7 cellular contexts compared by ENCODE assay signal in the genomic region with DNA sequence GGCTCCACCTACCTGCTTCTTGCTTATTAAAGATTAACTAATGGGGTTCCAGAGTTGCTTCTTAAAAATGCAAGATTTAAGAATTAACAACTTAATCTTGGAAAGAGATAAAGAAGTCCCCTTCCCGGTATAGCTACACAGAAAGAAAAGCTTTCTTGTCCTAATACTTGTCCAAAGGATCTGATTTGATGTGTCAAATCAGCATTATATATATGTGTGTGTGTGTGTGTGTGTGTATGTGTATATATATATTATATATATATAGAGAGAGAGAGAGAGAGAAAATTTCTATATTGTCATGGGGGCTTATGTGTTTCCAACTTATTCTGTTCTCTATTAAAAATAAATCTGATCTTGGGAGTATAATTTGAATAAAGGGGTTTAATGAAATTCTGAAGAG. TPM values are rescaled to one million over a fixed set of nuclear protein-coding genes. Genes with fewer than 3 reads are reported as not detected.
A peak's percentile ranks its signal among the peaks of the same experiment; 100 is the strongest.
DNase-seq lines count a peak whose midpoint lies in the region; ATAC-seq and TF ChIP-seq lines count a peak whose summit lies in the region.

No MANE protein-coding gene starts in this region.

- H3K27me3 ChIP-seq in iPS-20b (ENCODE audit: insufficient read depth, low read length), result no peaks in the 10 kb centered on the region
- H3K27me3 ChIP-seq in stomach, result no peaks in the 10 kb centered on the region

- H3K27ac Mint-ChIP-seq in HFFc6, result peak overlapping the region; percentile 82
- H3K27ac Mint-ChIP-seq in activated T-helper 17 cell treated with anti-CD3 and anti-CD28 coated beads, Interleukin-2, amount 50 U/mL, for 72 hours, result peak overlapping the region; percentile 97

- intact Hi-C loops in stomach (cut with DNase I; ENCODE audit: low total_unique reads), result no loop called here

- TF ChIP-seq POLR2A in stomach (IDR thresholded peaks at IDR 0.05), result no peak

- 0 to 11% (median 4%) methylated on average over 1 of the region's 1 CpG for WGBS in stomach, 5 donors

- peak overlapping the region; percentile 86; the same call in 1 of the 2 replicates for H3K9ac ChIP-seq in iPS-20b (ENCODE audit: low read depth, low read length)

- no peak for TF ChIP-seq EP300 in stomach (IDR thresholded peaks at IDR 0.05)

- H3K36me3 Mint-ChIP-seq in HFFc6 (ENCODE audit: low read depth), result no peaks in the 10 kb centered on the region
- peaks cover 28% of the 10 kb centered on the region for H3K36me3 Mint-ChIP-seq in activated T-helper 17 cell treated with anti-CD3 and anti-CD28 coated beads, Interleukin-2, amount 50 U/mL, for 72 hours (ENCODE audit: low read depth)

- peaks cover 36% of the 10 kb centered on the region for H3K4me1 Mint-ChIP-seq in HFFc6 (ENCODE audit: low read depth)
- peaks cover 29% of the 10 kb centered on the region for H3K4me1 Mint-ChIP-seq in activated T-helper 17 cell treated with anti-CD3 and anti-CD28 coated beads, Interleukin-2, amount 50 U/mL, for 72 hours

- TF ChIP-seq CTCF in HFFc6 (IDR thresholded peaks at IDR 0.05) (no peak), stomach (IDR thresholded peaks at IDR 0.05) (no peak), omental fat pad (IDR thresholded peaks at IDR 0.05) (no peak)

- no peaks in the 10 kb centered on the region for H3K36me3 ChIP-seq in iPS-20b (ENCODE audit: insufficient read depth, low read depth, low read length)
- H3K36me3 ChIP-seq in stomach, result no peaks in the 10 kb centered on the region

- no peaks in the 10 kb centered on the region for H3K9me3 Mint-ChIP-seq in HFFc6
- H3K9me3 Mint-ChIP-seq in activated T-helper 17 cell treated with anti-CD3 and anti-CD28 coated beads, Interleukin-2, amount 50 U/mL, for 72 hours, result peaks cover 3% of the 10 kb centered on the region

- DNase-seq in HFFc6, result no peak
- DNase-seq in stomach, result no peak
- DNase-seq in omental fat pad (ENCODE audit: low spot score), result no peak
- no peak for DNase-seq in ecto neural progenitor cell (ENCODE audit: low spot score)
- no peak for DNase-seq in NCI-H2171 treated with DMSO at 0.1 percent for 48 hours (lab: John Stamatoyannopoulos, UW)

- ATAC-seq in activated T-helper 17 cell treated with anti-CD3 and anti-CD28 coated beads, Interleukin-2, amount 50 U/mL, for 72 hours (replicated peaks), result no peak
- no peak for ATAC-seq in omental fat pad (ENCODE audit: low FRiP score)

- H3K4me3 Mint-ChIP-seq in HFFc6, result peak overlapping the region; percentile 94
- H3K4me3 Mint-ChIP-seq in activated T-helper 17 cell treated with anti-CD3 and anti-CD28 coated beads, Interleukin-2, amount 50 U/mL, for 72 hours, result peak overlapping the region; percentile 89

- peak overlapping the region; percentile 68 for H3K27ac ChIP-seq in iPS-20b (ENCODE audit: low read length)
- peak overlapping the region in 4 of 5 donors; percentile 56 to 86 (median 83) for H3K27ac ChIP-seq in stomach

- H3K4me1 ChIP-seq in iPS-20b (ENCODE audit: insufficient read depth, low read length) (peaks cover 4% of the 10 kb centered on the region; the same call in 1 of the 2 replicates), stomach (peaks cover 11 to 34% (median 21%) of the 10 kb centered on the region in 4 donors)

- no peaks in the 10 kb centered on the region for H3K9me3 ChIP-seq in iPS-20b (ENCODE audit: insufficient read depth, low read depth, low read length)
- no peaks in the 10 kb centered on the region for H3K9me3 ChIP-seq in stomach

- peaks cover 7% of the 10 kb centered on the region for H3K27me3 Mint-ChIP-seq in HFFc6 (ENCODE audit: insufficient read depth)
- no peaks in the 10 kb centered on the region for H3K27me3 Mint-ChIP-seq in activated T-helper 17 cell treated with anti-CD3 and anti-CD28 coated beads, Interleukin-2, amount 50 U/mL, for 72 hours

- H3K4me3 ChIP-seq in iPS-20b (ENCODE audit: low read length) (peak overlapping the region; percentile 89), stomach (peak overlapping the region; percentile 51 to 67 (median 58))

RNA-seq across cellular contexts. Expression of gene HMGN4, which starts 4.6 kb away (rescaled TPM):
- 10 to 100 TPM; 42.6 to 55.7 (median 51.8) TPM for total RNA-seq in HFFc6 (2021; fragmentation: NEBNext Ultra II Directional; extraction: Animal tissue kit (Norgen Biotek cat#: 25700))
- 10 to 100 TPM; 84.3 to 90.3 TPM for total RNA-seq in activated T-helper 17 cell treated with anti-CD3 and anti-CD28 coated beads, Interleukin-2, amount 50 U/mL, for 72 hours
- total RNA-seq in stomach, result 10 to 100 TPM; 11.3 to 96.0 (median 66.1) TPM
- polyA plus RNA-seq in stomach, result 10 to 100 TPM; 22.4 to 46.3 (median 29.2) TPM
- total RNA-seq in omental fat pad, result 10 to 100 TPM; 57.5 to 64.1 (median 61.1) TPM

RNA-seq across cellular contexts. Expression of gene BTN1A1, which starts 33.4 kb away (rescaled TPM):
- total RNA-seq in HFFc6 (2021; fragmentation: NEBNext Ultra II Directional; extraction: Animal tissue kit (Norgen Biotek cat#: 25700)), result not detected
- under 1 TPM in 1 of 2 donors, not detected in 1; 0.21 TPM for total RNA-seq in activated T-helper 17 cell treated with anti-CD3 and anti-CD28 coated beads, Interleukin-2, amount 50 U/mL, for 72 hours
- total RNA-seq in stomach (not detected), omental fat pad (not detected)
- not detected for polyA plus RNA-seq in stomach
